2 cellular contexts compared by ENCODE assay signal in genomic region chr9:129571298-129572051, GRCh38.
TF ChIP-seq lines count a peak whose summit lies in the region.

No MANE protein-coding gene starts in this region.

TF ChIP-seq in GM23338, 12 proteins besides CTCF, POLR2A, EP300 and RAD21:
- TF ChIP-seq ZNF114 (CRISPR knock-in tag; IDR thresholded peaks at IDR 0.05) (no peak), EZH2 (IDR thresholded peaks at IDR 0.05; ENCODE audit: low read depth, unreplicated experiment) (no peak), REST (IDR thresholded peaks at IDR 0.05; ENCODE audit: unreplicated experiment) (no peak), ZNF462 (CRISPR knock-in tag; IDR thresholded peaks at IDR 0.05) (no peak), STAT1 (IDR thresholded peaks at IDR 0.05; ENCODE audit: unreplicated experiment) (no peak), JUNB (IDR thresholded peaks at IDR 0.05; ENCODE audit: unreplicated experiment) (no peak), NANOG (IDR thresholded peaks at IDR 0.05; ENCODE audit: borderline replicate concordance) (no peak), ETS1 (IDR thresholded peaks at IDR 0.05) (no peak), EZH2phosphoT487 (IDR thresholded peaks at IDR 0.05; ENCODE audit: unreplicated experiment) (no peak), ZNF331 (CRISPR knock-in tag; IDR thresholded peaks at IDR 0.05; ENCODE audit: low read depth) (no peak), POLR2AphosphoS5 (IDR thresholded peaks at IDR 0.05; ENCODE audit: low read depth) (no peak), CREB1 (CRISPR knock-in tag; IDR thresholded peaks at IDR 0.05; ENCODE audit: low read depth) (no peak)

TF ChIP-seq in HepG2, 621 proteins besides CTCF, POLR2A, EP300 and RAD21 (continues in another document):
- TF ChIP-seq CBX5 (CRISPR knock-in tag; IDR thresholded peaks at IDR 0.05; ENCODE audit: borderline replicate concordance) (0 out of 2 replicates have a peak, but pooled peaks have one; percentile 12), ESRRA (CRISPR knock-in tag; IDR thresholded peaks at IDR 0.05; ENCODE audit: low read depth) (peak; percentile 49; the same call in 1 of the 2 replicates), PAF1 (CRISPR knock-in tag; IDR thresholded peaks at IDR 0.05) (no peak), ZNF550 (CRISPR knock-in tag; IDR thresholded peaks at IDR 0.05; ENCODE audit: borderline replicate concordance) (no peak), ZNF441 (CRISPR knock-in tag; IDR thresholded peaks at IDR 0.05; ENCODE audit: borderline replicate concordance) (0 out of 2 replicates have a peak, but pooled peaks have one; percentile 32), KDM4B (CRISPR knock-in tag; IDR thresholded peaks at IDR 0.05) (no peak), NFIB (CRISPR knock-in tag; IDR thresholded peaks at IDR 0.05; ENCODE audit: borderline replicate concordance) (no peak), FOSL1 (CRISPR knock-in tag; IDR thresholded peaks at IDR 0.05; ENCODE audit: borderline replicate concordance) (no peak), TOPORS (CRISPR knock-in tag; IDR thresholded peaks at IDR 0.05) (no peak), ZNF143 (CRISPR knock-in tag; IDR thresholded peaks at IDR 0.05) (peak; percentile 46; the same call in 1 of the 2 replicates), CHD2 (IDR thresholded peaks at IDR 0.05; ENCODE audit: low read depth, low read length) (0 out of 2 replicates have a peak, but pooled peaks have one; percentile 28), TFDP2 (CRISPR knock-in tag; IDR thresholded peaks at IDR 0.05) (0 out of 2 replicates have a peak, but pooled peaks have one; percentile 18), ZBED4 (CRISPR knock-in tag; IDR thresholded peaks at IDR 0.05; ENCODE audit: borderline replicate concordance) (no peak), HMG20B (CRISPR knock-in tag; conservative IDR thresholded peaks at IDR 0.05) (no peak), ZUFSP (CRISPR knock-in tag; IDR thresholded peaks at IDR 0.05; ENCODE audit: borderline replicate concordance) (no peak), ZNF20 (CRISPR knock-in tag; IDR thresholded peaks at IDR 0.05) (no peak), RARA (CRISPR knock-in tag; IDR thresholded peaks at IDR 0.05) (peak; percentile 45; the same call in 1 of the 2 replicates), CBFB (CRISPR knock-in tag; IDR thresholded peaks at IDR 0.05) (no peak), ZNF749 (CRISPR knock-in tag; IDR thresholded peaks at IDR 0.05; ENCODE audit: borderline replicate concordance) (0 out of 2 replicates have a peak, but pooled peaks have one; percentile 30), ZNF142 (CRISPR knock-in tag; IDR thresholded peaks at IDR 0.05) (no peak), ZBTB7A (CRISPR knock-in tag; IDR thresholded peaks at IDR 0.05) (no peak), NFYC (CRISPR knock-in tag; IDR thresholded peaks at IDR 0.05) (no peak), KDM2A (CRISPR knock-in tag; IDR thresholded peaks at IDR 0.05; ENCODE audit: borderline replicate concordance, low read depth) (0 out of 2 replicates have a peak, but pooled peaks have one; percentile 27), RXRB (CRISPR knock-in tag; IDR thresholded peaks at IDR 0.05; ENCODE audit: borderline replicate concordance) (peak; percentile 30; the same call in 1 of the 2 replicates), NRL (CRISPR knock-in tag; IDR thresholded peaks at IDR 0.05; ENCODE audit: borderline replicate concordance) (no peak), NCOA5 (CRISPR knock-in tag; IDR thresholded peaks at IDR 0.05) (no peak), ZNF850 (CRISPR knock-in tag; conservative IDR thresholded peaks at IDR 0.05) (no peak), CHD4 (IDR thresholded peaks at IDR 0.05; ENCODE audit: borderline replicate concordance, low read length) (peak; percentile 86), RCOR2 (CRISPR knock-in tag; IDR thresholded peaks at IDR 0.05) (peak; percentile 65), ZNF720 (CRISPR knock-in tag; IDR thresholded peaks at IDR 0.05) (no peak), HOMEZ (CRISPR knock-in tag; IDR thresholded peaks at IDR 0.05; ENCODE audit: low read depth) (no peak), PHF5A (CRISPR knock-in tag; IDR thresholded peaks at IDR 0.05; ENCODE audit: low read depth, unreplicated experiment) (no peak), FLYWCH1 (CRISPR knock-in tag; IDR thresholded peaks at IDR 0.05) (no peak), GABPB1 (CRISPR knock-in tag; IDR thresholded peaks at IDR 0.05) (0 out of 2 replicates have a peak, but pooled peaks have one; percentile 19), THRA (CRISPR knock-in tag; IDR thresholded peaks at IDR 0.05; ENCODE audit: borderline replicate concordance) (peak; percentile 17; the same call in 1 of the 2 replicates), ZNF354B (CRISPR knock-in tag; IDR thresholded peaks at IDR 0.05) (no peak), SOX5 (CRISPR knock-in tag; IDR thresholded peaks at IDR 0.05; ENCODE audit: borderline replicate concordance) (0 out of 2 replicates have a peak, but pooled peaks have one; percentile 9), SP5 (CRISPR knock-in tag; IDR thresholded peaks at IDR 0.05; ENCODE audit: borderline replicate concordance, low read depth) (0 out of 2 replicates have a peak, but pooled peaks have one; percentile 9), HOXD1 (CRISPR knock-in tag; IDR thresholded peaks at IDR 0.05) (0 out of 2 replicates have a peak, but pooled peaks have one; percentile 44), ZFP36 (IDR thresholded peaks at IDR 0.05; ENCODE audit: borderline replicate concordance, low read depth, low read length, partially characterized antibody) (no peak), ZMYM3 (CRISPR knock-in tag; IDR thresholded peaks at IDR 0.05) (peak; percentile 98), ADNP (CRISPR knock-in tag; IDR thresholded peaks at IDR 0.05) (peak; percentile 97), ZMYM2 (CRISPR knock-in tag; IDR thresholded peaks at IDR 0.05) (0 out of 2 replicates have a peak, but pooled peaks have one; percentile 41)
